1 cellular context compared by ENCODE assay signal in the genomic region with DNA sequence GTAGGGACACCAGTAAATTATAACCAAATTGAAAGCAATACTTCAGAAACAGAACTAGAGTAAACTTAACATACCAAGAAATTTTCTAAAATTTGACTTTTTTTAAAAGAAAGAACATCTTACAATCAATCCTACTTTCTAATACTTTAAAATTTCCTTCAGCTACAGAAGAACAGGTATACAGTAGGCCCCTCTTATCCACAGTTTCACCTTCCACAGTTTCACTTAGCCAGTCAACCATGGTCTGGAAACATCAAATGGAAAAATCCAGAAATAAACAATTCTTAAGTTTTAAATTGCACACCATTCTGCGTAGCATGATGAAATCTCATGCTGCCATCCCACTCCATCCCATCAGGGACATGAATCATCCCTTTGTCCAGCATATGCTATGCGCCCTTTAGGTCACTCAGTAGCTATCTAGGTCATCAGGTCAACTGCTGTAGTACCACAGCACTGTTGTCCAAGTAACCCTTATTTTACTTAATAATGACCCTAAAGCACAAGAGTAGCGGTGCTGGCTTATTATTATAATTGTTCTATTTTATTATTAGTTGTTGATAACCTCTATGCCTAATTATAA.
A peak's percentile ranks its signal among the peaks of the same experiment; 100 is the strongest.
TF ChIP-seq lines count a peak whose summit lies in the region.

No MANE protein-coding gene starts in this region.

TF ChIP-seq in HepG2, 621 proteins besides CTCF, POLR2A, EP300 and RAD21 (continued from another document and continues in another):
- TF ChIP-seq, protein P1, sequence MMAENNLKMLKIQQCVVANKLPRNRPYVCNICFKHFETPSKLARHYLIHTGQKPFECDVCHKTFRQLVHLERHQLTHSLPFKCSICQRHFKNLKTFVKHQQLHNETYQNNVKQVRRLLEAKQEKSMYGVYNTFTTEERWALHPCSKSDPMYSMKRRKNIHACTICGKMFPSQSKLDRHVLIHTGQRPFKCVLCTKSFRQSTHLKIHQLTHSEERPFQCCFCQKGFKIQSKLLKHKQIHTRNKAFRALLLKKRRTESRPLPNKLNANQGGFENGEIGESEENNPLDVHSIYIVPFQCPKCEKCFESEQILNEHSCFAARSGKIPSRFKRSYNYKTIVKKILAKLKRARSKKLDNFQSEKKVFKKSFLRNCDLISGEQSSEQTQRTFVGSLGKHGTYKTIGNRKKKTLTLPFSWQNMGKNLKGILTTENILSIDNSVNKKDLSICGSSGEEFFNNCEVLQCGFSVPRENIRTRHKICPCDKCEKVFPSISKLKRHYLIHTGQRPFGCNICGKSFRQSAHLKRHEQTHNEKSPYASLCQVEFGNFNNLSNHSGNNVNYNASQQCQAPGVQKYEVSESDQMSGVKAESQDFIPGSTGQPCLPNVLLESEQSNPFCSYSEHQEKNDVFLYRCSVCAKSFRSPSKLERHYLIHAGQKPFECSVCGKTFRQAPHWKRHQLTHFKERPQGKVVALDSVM (CRISPR knock-in tag; IDR thresholded peaks at IDR 0.05), result no peak
- TF ChIP-seq ATF5 (CRISPR knock-in tag; IDR thresholded peaks at IDR 0.05; ENCODE audit: low read depth), result no peak
- TF ChIP-seq, protein P2, sequence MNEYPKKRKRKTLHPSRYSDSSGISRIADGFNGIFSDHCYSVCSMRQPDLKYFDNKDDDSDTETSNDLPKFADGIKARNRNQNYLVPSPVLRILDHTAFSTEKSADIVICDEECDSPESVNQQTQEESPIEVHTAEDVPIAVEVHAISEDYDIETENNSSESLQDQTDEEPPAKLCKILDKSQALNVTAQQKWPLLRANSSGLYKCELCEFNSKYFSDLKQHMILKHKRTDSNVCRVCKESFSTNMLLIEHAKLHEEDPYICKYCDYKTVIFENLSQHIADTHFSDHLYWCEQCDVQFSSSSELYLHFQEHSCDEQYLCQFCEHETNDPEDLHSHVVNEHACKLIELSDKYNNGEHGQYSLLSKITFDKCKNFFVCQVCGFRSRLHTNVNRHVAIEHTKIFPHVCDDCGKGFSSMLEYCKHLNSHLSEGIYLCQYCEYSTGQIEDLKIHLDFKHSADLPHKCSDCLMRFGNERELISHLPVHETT (CRISPR knock-in tag; conservative IDR thresholded peaks at IDR 0.05), result no peak
- TF ChIP-seq FLYWCH1 (CRISPR knock-in tag; IDR thresholded peaks at IDR 0.05), result no peak
- no peak for TF ChIP-seq HNRNPH1 (optimal IDR thresholded peaks at IDR 0.05; ENCODE audit: low read depth, low read length)
- TF ChIP-seq KDM5B (CRISPR knock-in tag; IDR thresholded peaks at IDR 0.05; ENCODE audit: borderline replicate concordance), result no peak
- TF ChIP-seq ZSCAN25 (CRISPR knock-in tag; IDR thresholded peaks at IDR 0.05), result no peak
- TF ChIP-seq, protein P3, sequence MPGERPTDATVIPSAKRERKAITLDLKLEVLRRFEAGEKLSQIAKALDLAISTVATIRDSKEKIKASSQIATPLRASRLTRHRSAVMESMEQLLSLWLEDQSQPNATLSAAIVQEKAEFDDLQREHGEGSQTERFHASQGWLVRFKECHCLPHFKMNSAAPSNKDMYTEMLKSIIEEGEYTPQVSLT (CRISPR knock-in tag; IDR thresholded peaks at IDR 0.05; ENCODE audit: borderline replicate concordance, low read depth), result no peak
- TF ChIP-seq RXRA (CRISPR knock-in tag; IDR thresholded peaks at IDR 0.05), result peak; percentile 76; the same call in 1 of the 2 replicates
- TF ChIP-seq CEBPB (IDR thresholded peaks at IDR 0.05; ENCODE audit: borderline replicate concordance, low read depth, low read length), result peak; percentile 90
- no peak for TF ChIP-seq MIXL1 (CRISPR knock-in tag; IDR thresholded peaks at IDR 0.05)
- no peak for TF ChIP-seq JUNB (CRISPR knock-in tag; IDR thresholded peaks at IDR 0.05; ENCODE audit: borderline replicate concordance)
- no peak for TF ChIP-seq GABPA (IDR thresholded peaks at IDR 0.05; ENCODE audit: low read depth, low read length)
- TF ChIP-seq GABPA (CRISPR knock-in tag; IDR thresholded peaks at IDR 0.05; ENCODE audit: low read depth), result no peak
- TF ChIP-seq, protein P4, sequence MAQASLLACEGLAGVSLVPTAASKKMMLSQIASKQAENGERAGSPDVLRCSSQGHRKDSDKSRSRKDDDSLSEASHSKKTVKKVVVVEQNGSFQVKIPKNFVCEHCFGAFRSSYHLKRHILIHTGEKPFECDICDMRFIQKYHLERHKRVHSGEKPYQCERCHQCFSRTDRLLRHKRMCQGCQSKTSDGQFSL (CRISPR knock-in tag; IDR thresholded peaks at IDR 0.05), result no peak
- TF ChIP-seq PHB2 (IDR thresholded peaks at IDR 0.05; ENCODE audit: partially characterized antibody), result no peak
- TF ChIP-seq ZNF547 (CRISPR knock-in tag; IDR thresholded peaks at IDR 0.05), result no peak
- no peak for TF ChIP-seq FOXM1 (CRISPR knock-in tag; IDR thresholded peaks at IDR 0.05)
- no peak for TF ChIP-seq ETS1 (CRISPR knock-in tag; IDR thresholded peaks at IDR 0.05)
- TF ChIP-seq, protein P5, sequence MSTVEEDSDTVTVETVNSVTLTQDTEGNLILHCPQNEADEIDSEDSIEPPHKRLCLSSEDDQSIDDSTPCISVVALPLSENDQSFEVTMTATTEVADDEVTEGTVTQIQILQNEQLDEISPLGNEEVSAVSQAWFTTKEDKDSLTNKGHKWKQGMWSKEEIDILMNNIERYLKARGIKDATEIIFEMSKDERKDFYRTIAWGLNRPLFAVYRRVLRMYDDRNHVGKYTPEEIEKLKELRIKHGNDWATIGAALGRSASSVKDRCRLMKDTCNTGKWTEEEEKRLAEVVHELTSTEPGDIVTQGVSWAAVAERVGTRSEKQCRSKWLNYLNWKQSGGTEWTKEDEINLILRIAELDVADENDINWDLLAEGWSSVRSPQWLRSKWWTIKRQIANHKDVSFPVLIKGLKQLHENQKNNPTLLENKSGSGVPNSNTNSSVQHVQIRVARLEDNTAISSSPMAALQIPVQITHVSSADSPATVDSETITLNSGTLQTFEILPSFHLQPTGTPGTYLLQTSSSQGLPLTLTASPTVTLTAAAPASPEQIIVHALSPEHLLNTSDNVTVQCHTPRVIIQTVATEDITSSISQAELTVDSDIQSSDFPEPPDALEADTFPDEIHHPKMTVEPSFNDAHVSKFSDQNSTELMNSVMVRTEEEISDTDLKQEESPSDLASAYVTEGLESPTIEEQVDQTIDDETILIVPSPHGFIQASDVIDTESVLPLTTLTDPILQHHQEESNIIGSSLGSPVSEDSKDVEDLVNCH (CRISPR knock-in tag; IDR thresholded peaks at IDR 0.05), result no peak
- no peak for TF ChIP-seq ZNF784 (CRISPR knock-in tag; IDR thresholded peaks at IDR 0.05; ENCODE audit: borderline replicate concordance)
- no peak for TF ChIP-seq ZNF543 (CRISPR knock-in tag; IDR thresholded peaks at IDR 0.05)
- no peak for TF ChIP-seq USF2 (IDR thresholded peaks at IDR 0.05; ENCODE audit: low read depth, low read length)
- TF ChIP-seq USF2 (CRISPR knock-in tag; IDR thresholded peaks at IDR 0.05; ENCODE audit: borderline replicate concordance), result no peak
- peak; percentile 93 for TF ChIP-seq RXRB (CRISPR knock-in tag; IDR thresholded peaks at IDR 0.05; ENCODE audit: borderline replicate concordance)
- TF ChIP-seq, protein P6, sequence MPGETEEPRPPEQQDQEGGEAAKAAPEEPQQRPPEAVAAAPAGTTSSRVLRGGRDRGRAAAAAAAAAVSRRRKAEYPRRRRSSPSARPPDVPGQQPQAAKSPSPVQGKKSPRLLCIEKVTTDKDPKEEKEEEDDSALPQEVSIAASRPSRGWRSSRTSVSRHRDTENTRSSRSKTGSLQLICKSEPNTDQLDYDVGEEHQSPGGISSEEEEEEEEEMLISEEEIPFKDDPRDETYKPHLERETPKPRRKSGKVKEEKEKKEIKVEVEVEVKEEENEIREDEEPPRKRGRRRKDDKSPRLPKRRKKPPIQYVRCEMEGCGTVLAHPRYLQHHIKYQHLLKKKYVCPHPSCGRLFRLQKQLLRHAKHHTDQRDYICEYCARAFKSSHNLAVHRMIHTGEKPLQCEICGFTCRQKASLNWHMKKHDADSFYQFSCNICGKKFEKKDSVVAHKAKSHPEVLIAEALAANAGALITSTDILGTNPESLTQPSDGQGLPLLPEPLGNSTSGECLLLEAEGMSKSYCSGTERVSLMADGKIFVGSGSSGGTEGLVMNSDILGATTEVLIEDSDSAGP (CRISPR knock-in tag; IDR thresholded peaks at IDR 0.05; ENCODE audit: borderline replicate concordance), result no peak
- TF ChIP-seq PHF21A (CRISPR knock-in tag; IDR thresholded peaks at IDR 0.05), result peak; percentile 65
- TF ChIP-seq MYNN (CRISPR knock-in tag; IDR thresholded peaks at IDR 0.05; ENCODE audit: low read depth), result no peak
- no peak for TF ChIP-seq NONO (IDR thresholded peaks at IDR 0.05)
- no peak; the same call in 1 of the 2 replicates for TF ChIP-seq NONO (CRISPR knock-in tag; conservative IDR thresholded peaks at IDR 0.05)
- TF ChIP-seq YEATS2 (CRISPR knock-in tag; IDR thresholded peaks at IDR 0.05; ENCODE audit: borderline replicate concordance), result peak; percentile 25; the same call in 1 of the 2 replicates
- TF ChIP-seq ZNF205 (CRISPR knock-in tag; IDR thresholded peaks at IDR 0.05), result no peak
- TF ChIP-seq NFKB2 (CRISPR knock-in tag; IDR thresholded peaks at IDR 0.05; ENCODE audit: borderline replicate concordance), result no peak
- TF ChIP-seq ARNTL (CRISPR knock-in tag; IDR thresholded peaks at IDR 0.05), result no peak
- 0 out of 2 replicates have a peak, but pooled peaks have one; percentile 61 for TF ChIP-seq HMG20B (CRISPR knock-in tag; conservative IDR thresholded peaks at IDR 0.05)
- no peak for TF ChIP-seq ZNF816 (CRISPR knock-in tag; IDR thresholded peaks at IDR 0.05; ENCODE audit: borderline replicate concordance)
- no peak for TF ChIP-seq ZNF251 (CRISPR knock-in tag; IDR thresholded peaks at IDR 0.05)
- TF ChIP-seq ZNF512B (CRISPR knock-in tag; IDR thresholded peaks at IDR 0.05; ENCODE audit: borderline replicate concordance), result no peak
- peak; percentile 18; the same call in 1 of the 2 replicates for TF ChIP-seq CREB1 (IDR thresholded peaks at IDR 0.05)
- peak; percentile 19; the same call in 1 of the 2 replicates for TF ChIP-seq CREB1 (CRISPR knock-in tag; IDR thresholded peaks at IDR 0.05)
- no peak for TF ChIP-seq ZNF563 (CRISPR knock-in tag; IDR thresholded peaks at IDR 0.05)
- TF ChIP-seq, protein P7, sequence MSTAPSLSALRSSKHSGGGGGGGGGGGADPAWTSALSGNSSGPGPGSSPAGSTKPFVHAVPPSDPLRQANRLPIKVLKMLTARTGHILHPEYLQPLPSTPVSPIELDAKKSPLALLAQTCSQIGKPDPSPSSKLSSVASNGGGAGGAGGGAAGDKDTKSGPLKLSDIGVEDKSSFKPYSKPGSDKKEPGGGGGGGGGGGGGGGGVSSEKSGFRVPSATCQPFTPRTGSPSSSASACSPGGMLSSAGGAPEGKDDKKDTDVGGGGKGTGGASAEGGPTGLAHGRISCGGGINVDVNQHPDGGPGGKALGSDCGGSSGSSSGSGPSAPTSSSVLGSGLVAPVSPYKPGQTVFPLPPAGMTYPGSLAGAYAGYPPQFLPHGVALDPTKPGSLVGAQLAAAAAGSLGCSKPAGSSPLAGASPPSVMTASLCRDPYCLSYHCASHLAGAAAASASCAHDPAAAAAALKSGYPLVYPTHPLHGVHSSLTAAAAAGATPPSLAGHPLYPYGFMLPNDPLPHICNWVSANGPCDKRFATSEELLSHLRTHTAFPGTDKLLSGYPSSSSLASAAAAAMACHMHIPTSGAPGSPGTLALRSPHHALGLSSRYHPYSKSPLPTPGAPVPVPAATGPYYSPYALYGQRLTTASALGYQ (CRISPR knock-in tag; IDR thresholded peaks at IDR 0.05), result no peak; the same call in 1 of the 2 replicates
